Comparison of ENCODE assay signal across 28 cellular contexts in the genomic region with DNA sequence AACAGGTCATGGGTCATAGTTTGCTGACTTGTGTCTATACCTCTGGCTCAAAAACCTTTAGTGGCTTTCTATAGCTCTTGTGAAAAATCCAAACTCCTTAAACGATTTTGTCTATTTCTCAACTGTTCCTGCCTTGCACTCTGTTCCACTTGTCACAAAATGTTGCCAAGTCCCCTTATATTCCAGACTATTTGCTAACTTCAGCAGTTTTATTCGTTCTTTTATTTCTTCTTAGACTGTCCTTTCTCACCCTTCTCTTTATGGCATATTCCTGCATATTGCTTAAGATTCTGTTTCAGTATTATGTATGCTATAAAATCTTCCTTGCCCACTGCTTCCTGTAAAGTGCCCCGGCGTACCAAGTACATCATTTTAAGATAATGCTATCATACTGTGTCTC.
"Had no signal": no experiment of that assay in that cellular context is flagged by ENCODE, and none has a peak within 500 bp of the region (broad histone marks: within the 10 kb centered on the region; RNA-seq: fewer than 3 reads in every experiment).

No MANE protein-coding gene starts in this region.

- H3K4me2 ChIP-seq: neural progenitor cell had no signal

- ATAC-seq: left colon; left lung; lower lobe of right lung; naive thymus-derived CD8-positive, alpha-beta T cell; psoas muscle; sciatic nerve; stimulated activated naive B cell treated with anti-CD40 and anti-IgM and Interleukin-4, amounts not matched to agents 10 μg/mL and 1 μg/mL and 100 μg/mL, for 72 hours; stimulated activated naive CD8-positive, alpha-beta T cell treated with anti-CD3 and anti-CD28 coated beads, Interleukin-15, Interleukin-2, amounts not matched to agents 100 U/mL and 50 U/mL, for 24 hours had no signal

- H3K9me3 ChIP-seq: lower lobe of right lung, neutrophil, psoas muscle, stomach, testis, thyroid gland, transverse colon, upper lobe of left lung, vagina had no signal

- H3K27me3 Mint-ChIP-seq: naive thymus-derived CD8-positive, alpha-beta T cell; stimulated activated naive B cell treated with anti-CD40 and anti-IgM and Interleukin-4, amounts not matched to agents 10 μg/mL and 1 μg/mL and 100 μg/mL, for 72 hours had no signal

- H3K27ac Mint-ChIP-seq: immature natural killer cell; naive thymus-derived CD8-positive, alpha-beta T cell; nephron; neural progenitor cell; stimulated activated naive B cell treated with anti-CD40 and anti-IgM and Interleukin-4, amounts not matched to agents 10 μg/mL and 1 μg/mL and 100 μg/mL, for 72 hours had no signal

- H3K36me3 ChIP-seq: left lung, lower lobe of right lung, neural progenitor cell, neutrophil, stomach, thyroid gland, transverse colon, upper lobe of left lung, vagina had no signal

- H3K4me1 ChIP-seq: left lung, lower lobe of right lung, neural progenitor cell, parathyroid adenoma, stomach, testis, thyroid gland, transverse colon, upper lobe of left lung, vagina had no signal

- H3K9ac ChIP-seq: neural progenitor cell, parathyroid adenoma had no signal

- H3K4me3 Mint-ChIP-seq: immature natural killer cell; naive thymus-derived CD8-positive, alpha-beta T cell; nephron; neural progenitor cell; stimulated activated naive B cell treated with anti-CD40 and anti-IgM and Interleukin-4, amounts not matched to agents 10 μg/mL and 1 μg/mL and 100 μg/mL, for 72 hours had no signal

- H3K27ac ChIP-seq: left lung, lower lobe of right lung, neural progenitor cell, neutrophil, parathyroid adenoma, psoas muscle, skin epidermis, stomach, testis, thyroid gland, transverse colon, upper lobe of left lung, vagina had no signal

- DNase-seq: hypothalamus; immature natural killer cell; left colon; left lung; lower lobe of right lung; mammary epithelial cell; mesenchymal stem cell; naive thymus-derived CD8-positive, alpha-beta T cell; occipital lobe; psoas muscle; stimulated activated CD4-positive, alpha-beta T cell treated with anti-CD3 and anti-CD28 coated beads, Interleukin-12 subunit alpha, Interleukin-12 subunit beta, amount 100 ng/mL, for 4 hours; stimulated activated CD4-positive, alpha-beta T cell treated with anti-CD3 and anti-CD28 coated beads, Interleukin-15, amount 100 ng/mL, for 24 hours; stimulated activated CD4-positive, alpha-beta T cell treated with anti-CD3 and anti-CD28 coated beads, Interleukin-2, amount 100 ng/mL, for 24 hours; stimulated activated CD4-positive, alpha-beta T cell treated with anti-CD3 and anti-CD28 coated beads, Interleukin-4, amount 100 ng/mL, for 1 hour; stimulated activated naive B cell treated with anti-CD40 and anti-IgM and Interleukin-4, amounts not matched to agents 10 μg/mL and 1 μg/mL and 100 μg/mL, for 72 hours; stimulated activated naive CD8-positive, alpha-beta T cell treated with anti-CD3 and anti-CD28 coated beads, Interleukin-15, Interleukin-2, amounts not matched to agents 100 U/mL and 50 U/mL, for 24 hours; stomach; testis; thyroid gland; transverse colon; upper lobe of left lung had no signal

- H3K27me3 ChIP-seq: left lung, neural progenitor cell, neutrophil, stomach, testis, thyroid gland, transverse colon, upper lobe of left lung, vagina had no signal

- H3K79me2 ChIP-seq: parathyroid adenoma had no signal

- H3K4me1 Mint-ChIP-seq: immature natural killer cell; nephron; neural progenitor cell; stimulated activated naive B cell treated with anti-CD40 and anti-IgM and Interleukin-4, amounts not matched to agents 10 μg/mL and 1 μg/mL and 100 μg/mL, for 72 hours had no signal

- H2AFZ ChIP-seq: neural progenitor cell, parathyroid adenoma had no signal

- H3K4me3 ChIP-seq: left lung, lower lobe of right lung, neural progenitor cell, psoas muscle, skin epidermis, stomach, testis, thyroid gland, transverse colon, upper lobe of left lung, vagina had no signal

- H3K9me3 Mint-ChIP-seq: stimulated activated naive B cell treated with anti-CD40 and anti-IgM and Interleukin-4, amounts not matched to agents 10 μg/mL and 1 μg/mL and 100 μg/mL, for 72 hours had no signal
